ENCODE assay signal across 22 cellular contexts in genomic region chr3:124083990-124084389, GRCh38. TPM values are rescaled to one million over a fixed set of nuclear protein-coding genes. Genes with fewer than 3 reads are reported as not detected.
DNase-seq lines count a peak whose midpoint lies in the region; ATAC-seq and FAIRE-seq lines count a peak whose summit lies in the region.
"Had no signal": no experiment of that assay in that cellular context is flagged by ENCODE, and none has a peak within 500 bp of the region (broad histone marks: within the 10 kb centered on the region; RNA-seq: fewer than 3 reads in every experiment).

No MANE protein-coding gene starts in this region.

- peaks cover 0 to 26% (median 10%) of the 10 kb centered on the region in 3 donors for H3K27me3 Mint-ChIP-seq in naive B cell

- peaks cover 55% of the 10 kb centered on the region for H3K4me1 ChIP-seq in BLaER1

- ATAC-seq in naive B cell (ENCODE audit: low read depth in 2 of 2) (peak; percentile 41 to 53), HG03139 (IDR thresholded peaks at IDR 0.05; ENCODE audit: unreplicated experiment) (no peak)
- ATAC-seq: activated CD8-positive, alpha-beta memory T cell treated with anti-CD3 and anti-CD28 coated beads, Interleukin-2, amount 10 ng/mL, durations not matched to agents 7 days and 5 days; HepG2; left lobe of liver; PC-3 had no signal

- DNase-seq in KBM-7 (peak; percentile 4), NCI-H345 treated with DMSO at 0.1 percent for 48 hours (lab: John Stamatoyannopoulos, UW; ENCODE audit: unreplicated experiment) (peak; percentile 36), naive B cell (peak; percentile 19), RCC 7860 (ENCODE audit: low spot score) (no peak), KG1 (lab: John Stamatoyannopoulos, UW) (no peak)
- DNase-seq: activated CD4-positive, alpha-beta T cell treated with anti-CD3 and anti-CD28 coated beads, Interleukin-2, amount 10 ng/mL, durations not matched to agents 24 days and 14 days; activated CD8-positive, alpha-beta memory T cell treated with anti-CD3 and anti-CD28 coated beads, Interleukin-2, amount 10 ng/mL, durations not matched to agents 7 days and 5 days; AML-193; endodermal cell; NCI-H2081; NCI-H774; PC-3; stimulated activated CD4-positive, alpha-beta T cell treated with anti-CD3 and anti-CD28 coated beads, Interleukin-4, amount 100 ng/mL, for 4 hours had no signal

- in situ Hi-C loops in KBM-7 (cut with MboI; ENCODE audit: low pct_unique_long_range_greater_than_20kb, low sequenced_read_pairs): no loop called here

- no peak overlapping the region for H3K4me3 Mint-ChIP-seq in naive B cell
- H3K4me3 Mint-ChIP-seq: activated CD4-positive, alpha-beta T cell treated with anti-CD3 and anti-CD28 coated beads, Interleukin-2, amount 10 ng/mL, durations not matched to agents 24 days and 14 days; activated CD8-positive, alpha-beta memory T cell treated with anti-CD3 and anti-CD28 coated beads, Interleukin-2, amount 10 ng/mL, durations not matched to agents 7 days and 5 days; activated naive CD8-positive, alpha-beta T cell; endodermal cell; T-helper 1 cell treated with Interleukin-12 subunit alpha and Interleukin-12 subunit beta and Interleukin-4 antibody, amounts not matched to agents 30 μg/mL and 1 μg/mL, for 36 hours had no signal

- peak overlapping the region in 1 of 6 donors; percentile 65 for H3K27ac Mint-ChIP-seq in naive B cell
- H3K27ac Mint-ChIP-seq: activated CD4-positive, alpha-beta T cell treated with anti-CD3 and anti-CD28 coated beads, Interleukin-2, amount 10 ng/mL, durations not matched to agents 24 days and 14 days; activated CD8-positive, alpha-beta memory T cell treated with anti-CD3 and anti-CD28 coated beads, Interleukin-2, amount 10 ng/mL, durations not matched to agents 7 days and 5 days; activated naive CD8-positive, alpha-beta T cell; endodermal cell; T-helper 1 cell treated with Interleukin-12 subunit alpha and Interleukin-12 subunit beta and Interleukin-4 antibody, amounts not matched to agents 30 μg/mL and 1 μg/mL, for 36 hours had no signal

- H3K4me3 ChIP-seq in BLaER1: no peak overlapping the region
- H3K4me3 ChIP-seq: SJSA1 had no signal

- no peaks in the 10 kb centered on the region for H3K27me3 ChIP-seq in BLaER1
- H3K27me3 ChIP-seq: SJSA1 had no signal

- no peaks in the 10 kb centered on the region for H4K20me1 ChIP-seq in BLaER1

- peak overlapping the region; percentile 73 for H3K4me2 ChIP-seq in BLaER1

- no peak for FAIRE-seq in RCC 7860 (lab: Jason Lieb, UNC)
- FAIRE-seq: colon, GM18507, HepG2 had no signal

- no peaks in the 10 kb centered on the region for H3K9me3 ChIP-seq in BLaER1
- H3K9me3 ChIP-seq: SJSA1 had no signal

- peaks cover 4 to 11% (median 6%) of the 10 kb centered on the region in 3 donors for H3K4me1 Mint-ChIP-seq in naive B cell
- H3K4me1 Mint-ChIP-seq: activated CD4-positive, alpha-beta T cell treated with anti-CD3 and anti-CD28 coated beads, Interleukin-2, amount 10 ng/mL, durations not matched to agents 24 days and 14 days; activated CD8-positive, alpha-beta memory T cell treated with anti-CD3 and anti-CD28 coated beads, Interleukin-2, amount 10 ng/mL, durations not matched to agents 7 days and 5 days had no signal

- no peaks in the 10 kb centered on the region for H3K36me3 ChIP-seq in BLaER1
- H3K36me3 ChIP-seq: SJSA1 had no signal

- H3K9ac ChIP-seq in BLaER1: no peak overlapping the region

- peak overlapping the region; percentile 18 for H3K27ac ChIP-seq in BLaER1
- H3K27ac ChIP-seq: SJSA1 had no signal

- no peaks in the 10 kb centered on the region for H3K36me3 Mint-ChIP-seq in naive B cell
- H3K36me3 Mint-ChIP-seq: activated CD8-positive, alpha-beta memory T cell treated with anti-CD3 and anti-CD28 coated beads, Interleukin-2, amount 10 ng/mL, durations not matched to agents 7 days and 5 days; activated naive CD8-positive, alpha-beta T cell had no signal

- H3K9me3 Mint-ChIP-seq in naive B cell: no peaks in the 10 kb centered on the region
- H3K9me3 Mint-ChIP-seq: activated CD4-positive, alpha-beta T cell treated with anti-CD3 and anti-CD28 coated beads, Interleukin-2, amount 10 ng/mL, durations not matched to agents 24 days and 14 days; endodermal cell; T-helper 1 cell treated with Interleukin-12 subunit alpha and Interleukin-12 subunit beta and Interleukin-4 antibody, amounts not matched to agents 30 μg/mL and 1 μg/mL, for 36 hours had no signal

RNA-seq across cellular contexts. Expression of gene KALRN, which starts 50.8 kb away (rescaled TPM):
- under 1 TPM in 3 of 6 donors, not detected in 3; 0.26 to 0.57 (median 0.47) TPM for polyA plus RNA-seq in naive B cell (ENCODE audit: low read depth in 6 of 6)

Comparison
In these comparisons a context has a peak if more than half of its experiments do, and no peak if none do; other contexts are left out.
1. DNase-seq: peak in KBM-7 (single experiment), NCI-H345 treated with DMSO at 0.1 percent for 48 hours (single experiment) and naive B cell (single experiment); none in RCC 7860 (single experiment) and KG1 (single experiment).